ENCODE assay signal across 9 cellular contexts in the genomic region with DNA sequence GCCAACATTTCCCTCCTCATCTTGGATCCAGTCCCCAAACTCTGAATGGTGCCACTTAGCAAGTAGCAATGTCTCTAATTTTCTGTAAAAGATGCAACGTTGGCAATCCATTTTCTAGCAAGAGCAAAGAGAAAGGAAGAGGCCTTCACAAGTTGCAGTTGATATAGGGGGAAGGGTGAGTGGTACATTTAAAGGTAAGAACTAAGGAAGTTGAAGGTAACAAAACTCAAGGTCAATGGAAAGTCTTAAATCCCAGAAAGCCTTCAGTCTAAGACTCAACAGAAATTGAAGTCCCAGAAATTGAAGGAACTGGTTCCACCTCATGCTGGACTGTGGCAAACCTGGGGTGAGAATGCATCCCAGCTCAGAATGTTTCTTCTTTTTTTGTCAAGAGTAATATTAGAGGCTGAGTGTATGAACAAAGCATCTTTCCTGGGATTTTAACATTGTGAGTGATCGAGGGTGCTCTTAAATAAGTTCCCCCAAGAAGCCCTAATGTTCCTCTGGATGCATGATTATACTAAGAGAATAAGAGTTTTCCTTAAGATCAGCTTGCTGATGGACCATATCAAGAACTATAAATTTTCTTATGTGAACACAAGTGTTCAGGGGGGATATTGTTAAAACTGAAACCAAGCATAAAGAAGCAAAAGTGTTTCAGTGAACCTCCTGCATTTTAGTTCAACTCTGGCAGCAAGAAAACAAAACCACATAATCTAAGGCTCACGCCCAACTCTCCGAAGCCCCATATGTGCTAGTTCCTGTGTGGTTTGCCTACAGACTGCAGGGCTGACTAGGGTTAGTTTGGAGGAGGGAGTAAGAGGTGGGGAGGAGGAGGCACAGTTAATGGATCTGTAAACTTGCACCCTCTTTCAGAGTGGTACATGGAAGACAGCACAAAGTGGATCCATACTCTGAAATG. TPM values are rescaled to one million over a fixed set of nuclear protein-coding genes. Genes with fewer than 3 reads are reported as not detected.
DNase-seq lines count a peak whose midpoint lies in the region; ATAC-seq and TF ChIP-seq lines count a peak whose summit lies in the region.
"Had no signal": no experiment of that assay in that cellular context is flagged by ENCODE, and none has a peak within 500 bp of the region (broad histone marks: within the 10 kb centered on the region; RNA-seq: fewer than 3 reads in every experiment).

Gene GRAP2 (plus strand): TSS at position 779 of the 922 bp plus-strand sequence. CDS start 46,023 bp downstream, outside the sequence.

- H3K36me3 ChIP-seq in GM23338 (ENCODE audit: insufficient read depth): no peaks in the 10 kb centered on the region

- H3K79me2 ChIP-seq in GM23338 (replicated peaks; ENCODE audit: insufficient read depth): no peaks in the 10 kb centered on the region

- H3K27me3 Mint-ChIP-seq in CD4-positive, alpha-beta T cell: no peaks in the 10 kb centered on the region
- H3K27me3 Mint-ChIP-seq in GM23338 (ENCODE audit: insufficient read depth, low read depth, poor library complexity): no peaks in the 10 kb centered on the region
- H3K27me3 Mint-ChIP-seq in dendritic cell treated with granulocyte-macrophage colony-stimulating factor and Interleukin-4, amounts not matched to agents 40 ng/mL and 50 ng/mL, for 4 days: peaks cover 2% of the 10 kb centered on the region

- H3K27ac ChIP-seq in CD4-positive, alpha-beta T cell (ENCODE audit: low read depth, low read length): peak within 1 kb of the TSS; percentile 66
- H3K27ac ChIP-seq in GM23338 (ENCODE audit: low read depth): no peak within 1 kb of the TSS

- H3K9me3 ChIP-seq in CD4-positive, alpha-beta T cell (ENCODE audit: control insufficient read depth, low read length): no peaks in the 10 kb centered on the region

- intact Hi-C loops in CD4-positive, alpha-beta T cell (cut with DNase I, micrococcal nuclease): loop anchor here (1.0 to 5.0 kb wide), 5 partner anchors 10 to 368 kb away; partner anchors contain the start of gene RPS19BP1 (in 1 of the 2)
- intact Hi-C loops in T-helper 1 cell treated with Interleukin-12 subunit alpha and Interleukin-12 subunit beta and Interleukin-4 antibody, amounts not matched to agents 30 ng/mL and 1 ng/mL, for 36 hours (cut with micrococcal nuclease): loop anchor here (1.0 to 10.0 kb wide), 12 partner anchors 10 to 806 kb away; partner anchors contain the start of genes APOBEC3H, RPS19BP1 and TNRC6B
- intact Hi-C loops in dendritic cell treated with granulocyte-macrophage colony-stimulating factor and Interleukin-4, amounts not matched to agents 40 ng/mL and 50 ng/mL, for 4 days (cut with micrococcal nuclease): loop anchor here (2.0 kb wide), 1 partner anchor 62 kb away; no protein-coding TSS in a partner anchor

- H3K36me3 Mint-ChIP-seq in CD4-positive, alpha-beta T cell (ENCODE audit: low read depth): peaks cover 41% of the 10 kb centered on the region
- H3K36me3 Mint-ChIP-seq in GM23338 (ENCODE audit: low read depth): no peaks in the 10 kb centered on the region
- no peaks in the 10 kb centered on the region for H3K36me3 Mint-ChIP-seq in dendritic cell treated with granulocyte-macrophage colony-stimulating factor and Interleukin-4, amounts not matched to agents 40 ng/mL and 50 ng/mL, for 4 days (ENCODE audit: low read depth)

- CTCF ChIA-PET in CD4-positive, alpha-beta T cell (lab: Charles Lee): interaction anchor here (0.8 to 1.7 kb wide), 5 partner anchors 8 to 372 kb away, joined by 3 to 6 read pairs (median 4); no protein-coding TSS in a partner anchor

- H3K9me3 Mint-ChIP-seq in CD4-positive, alpha-beta T cell: no peaks in the 10 kb centered on the region
- no peaks in the 10 kb centered on the region for H3K9me3 Mint-ChIP-seq in GM23338
- no peaks in the 10 kb centered on the region for H3K9me3 Mint-ChIP-seq in dendritic cell treated with granulocyte-macrophage colony-stimulating factor and Interleukin-4, amounts not matched to agents 40 ng/mL and 50 ng/mL, for 4 days
- H3K9me3 Mint-ChIP-seq: neural crest cell had no signal

- H3K4me3 Mint-ChIP-seq in CD4-positive, alpha-beta T cell: peak within 1 kb of the TSS; percentile 89
- H3K4me3 Mint-ChIP-seq in GM23338: no peak within 1 kb of the TSS
- H3K4me3 Mint-ChIP-seq in dendritic cell treated with granulocyte-macrophage colony-stimulating factor and Interleukin-4, amounts not matched to agents 40 ng/mL and 50 ng/mL, for 4 days: no peak within 1 kb of the TSS
- H3K4me3 Mint-ChIP-seq: neural crest cell had no signal

- peak; percentile 54 to 79 (median 64) for DNase-seq in CD4-positive, alpha-beta T cell
- DNase-seq in GM23338 (ENCODE audit: low spot score) (no peak), HCEC 1CT (no peak), dedifferentiated amniotic fluid mesenchymal stem cell (ENCODE audit: extremely low spot score) (no peak), ecto neural progenitor cell (ENCODE audit: low spot score) (no peak)

- peak; percentile 96 for ATAC-seq in CD4-positive, alpha-beta T cell (ENCODE audit: poor library complexity)
- ATAC-seq in GM23338 (no peak), GM19455 (IDR thresholded peaks at IDR 0.05; ENCODE audit: unreplicated experiment) (no peak)

- peak within 1 kb of the TSS; percentile 49; the same call in 1 of the 2 replicates for H2AFZ ChIP-seq in GM23338

- 0 out of 2 replicates have a peak, but pooled peaks cover 8% of the 10 kb centered on the region for H3K9me2 ChIP-seq in GM23338 (ENCODE audit: insufficient read depth)

- H3K4me3 ChIP-seq in GM23338: no peak within 1 kb of the TSS

- H3K4me1 ChIP-seq in GM23338 (ENCODE audit: insufficient read depth): no peaks in the 10 kb centered on the region

- H3K27ac Mint-ChIP-seq in CD4-positive, alpha-beta T cell: no peak within 1 kb of the TSS
- no peak within 1 kb of the TSS for H3K27ac Mint-ChIP-seq in GM23338
- H3K27ac Mint-ChIP-seq in dendritic cell treated with granulocyte-macrophage colony-stimulating factor and Interleukin-4, amounts not matched to agents 40 ng/mL and 50 ng/mL, for 4 days: peak within 1 kb of the TSS; percentile 34

- H4K20me1 ChIP-seq in GM23338 (replicated peaks; ENCODE audit: insufficient read depth): no peaks in the 10 kb centered on the region; the same call in 1 of the 2 replicates

- H3K27me3 ChIP-seq in CD4-positive, alpha-beta T cell (ENCODE audit: control insufficient read depth, insufficient read depth, low read length): no peaks in the 10 kb centered on the region
- H3K27me3 ChIP-seq in GM23338 (ENCODE audit: insufficient read depth): no peaks in the 10 kb centered on the region

- POLR2A ChIA-PET in CD4-positive, alpha-beta T cell (lab: Charles Lee): interaction anchor here (0.7 to 3.0 kb wide), 11 partner anchors 8 to 342 kb away, joined by 3 to 10 read pairs (median 4); no protein-coding TSS in a partner anchor

- H3F3A ChIP-seq in GM23338 (replicated peaks; ENCODE audit: low read depth): no peaks in the 10 kb centered on the region

- TF ChIP-seq CTCF in CD4-positive, alpha-beta T cell (IDR thresholded peaks at IDR 0.05): no peak
- no peak for TF ChIP-seq CTCF in GM23338 (conservative IDR thresholded peaks at IDR 0.05; ENCODE audit: low read depth in 2 of 2)

- peaks cover 23% of the 10 kb centered on the region for H3K4me1 Mint-ChIP-seq in CD4-positive, alpha-beta T cell (ENCODE audit: low read depth)
- peaks cover 1% of the 10 kb centered on the region; the same call in 2 of the 3 replicates for H3K4me1 Mint-ChIP-seq in GM23338
- H3K4me1 Mint-ChIP-seq in dendritic cell treated with granulocyte-macrophage colony-stimulating factor and Interleukin-4, amounts not matched to agents 40 ng/mL and 50 ng/mL, for 4 days (ENCODE audit: low read depth): peaks cover 23% of the 10 kb centered on the region
- H3K4me1 Mint-ChIP-seq: neural crest cell had no signal

- H3K4me2 ChIP-seq in GM23338: no peak within 1 kb of the TSS

TF ChIP-seq in GM23338, 12 proteins besides CTCF, POLR2A, EP300 and RAD21:
- TF ChIP-seq ZNF331 (CRISPR knock-in tag; IDR thresholded peaks at IDR 0.05; ENCODE audit: low read depth) (no peak), EZH2 (IDR thresholded peaks at IDR 0.05; ENCODE audit: low read depth, unreplicated experiment) (no peak), POLR2AphosphoS5 (IDR thresholded peaks at IDR 0.05; ENCODE audit: low read depth) (no peak), NANOG (IDR thresholded peaks at IDR 0.05; ENCODE audit: borderline replicate concordance) (no peak), JUNB (IDR thresholded peaks at IDR 0.05; ENCODE audit: unreplicated experiment) (no peak)

RNA-seq across cellular contexts. Expression of gene GRAP2, which starts in this region (rescaled TPM):
- 10 to 100 TPM; 65.3 to 75.6 TPM for total RNA-seq in CD4-positive, alpha-beta T cell
- 0.42 TPM in 1 of 2 replicates, not detected in the other for total RNA-seq in GM23338 (2014; rRNA removed; shearing (Covaris generic))
- polyA plus RNA-seq in GM23338 (2016; fragmentation: Nextera tagmentation; extraction: Ambion mirVana): not detected in 2 replicates
- 151 and 157 TPM in 2 replicates for total RNA-seq in T-helper 1 cell treated with Interleukin-12 subunit alpha and Interleukin-12 subunit beta and Interleukin-4 antibody, amounts not matched to agents 30 ng/mL and 1 ng/mL, for 36 hours

Comparison
In these comparisons a context has a peak if more than half of its experiments do, and no peak if none do; other contexts are left out.
1. RNA of gene GRAP2 (total RNA-seq): 151 to 157 TPM in T-helper 1 cell treated with Interleukin-12 subunit alpha and Interleukin-12 subunit beta and Interleukin-4 antibody, amounts not matched to agents 30 ng/mL and 1 ng/mL, for 36 hours and 65.3 to 75.6 TPM in CD4-positive, alpha-beta T cell; 0.42 TPM in GM23338; every median in the first group is over 10 times any median in the second.
2. DNase-seq: peak in CD4-positive, alpha-beta T cell (10 of 10); none in GM23338 (single experiment), HCEC 1CT (single experiment), dedifferentiated amniotic fluid mesenchymal stem cell (single experiment) and ecto neural progenitor cell (single experiment).